8 cellular contexts compared by ENCODE assay signal in genomic region chr3:186209810-186210752, GRCh38.
DNase-seq lines count a peak whose midpoint lies in the region; ATAC-seq and TF ChIP-seq lines count a peak whose summit lies in the region.

No MANE protein-coding gene starts in this region.

- no peak for TF ChIP-seq POLR2A in heart left ventricle (IDR thresholded peaks at IDR 0.05)

- no peak overlapping the region for H3K4me3 Mint-ChIP-seq in activated CD8-positive, alpha-beta T cell treated with anti-CD3 and anti-CD28 coated beads, Interleukin-2, amount 10 ng/mL, durations not matched to agents 7 days and 5 days
- no peak overlapping the region for H3K4me3 Mint-ChIP-seq in activated CD4-positive, alpha-beta T cell treated with anti-CD3 and anti-CD28 coated beads, Interleukin-2, amount 10 ng/mL, durations not matched to agents 24 days and 14 days
- H3K4me3 Mint-ChIP-seq in T-helper 17 cell, result no peak overlapping the region

- TF ChIP-seq CTCF in heart left ventricle (IDR thresholded peaks at IDR 0.05) (no peak), retinal pigment epithelial cell (conservative IDR thresholded peaks at IDR 0.05; ENCODE audit: low read depth, low read length) (no peak)

- intact Hi-C loops in heart left ventricle (cut with DNase I), result loop anchor here in 1 of 10 donors (5.0 kb wide), 1 partner anchor 103 kb away; the partner anchor contains the start of gene ETV5
- intact Hi-C loops in activated CD4-positive, alpha-beta T cell treated with anti-CD3 and anti-CD28 coated beads, Interleukin-2, amount 10 ng/mL, durations not matched to agents 24 days and 14 days (cut with micrococcal nuclease), result no loop called here

- H3K27ac Mint-ChIP-seq in activated CD8-positive, alpha-beta T cell treated with anti-CD3 and anti-CD28 coated beads, Interleukin-2, amount 10 ng/mL, durations not matched to agents 7 days and 5 days, result no peak overlapping the region
- H3K27ac Mint-ChIP-seq in activated CD4-positive, alpha-beta T cell treated with anti-CD3 and anti-CD28 coated beads, Interleukin-2, amount 10 ng/mL, durations not matched to agents 24 days and 14 days, result no peak overlapping the region
- no peak overlapping the region for H3K27ac Mint-ChIP-seq in T-helper 17 cell

- no peaks in the 10 kb centered on the region for H3K27me3 ChIP-seq in heart left ventricle

- peak overlapping the region; percentile 17 to 81 (median 74) for H3K27ac ChIP-seq in heart left ventricle

- no peaks in the 10 kb centered on the region for H3K36me3 Mint-ChIP-seq in activated CD8-positive, alpha-beta T cell treated with anti-CD3 and anti-CD28 coated beads, Interleukin-2, amount 10 ng/mL, durations not matched to agents 7 days and 5 days (ENCODE audit: low read depth)
- no peaks in the 10 kb centered on the region for H3K36me3 Mint-ChIP-seq in activated CD4-positive, alpha-beta T cell treated with anti-CD3 and anti-CD28 coated beads, Interleukin-2, amount 10 ng/mL, durations not matched to agents 24 days and 14 days (ENCODE audit: low read depth)
- peaks cover 3% of the 10 kb centered on the region for H3K36me3 Mint-ChIP-seq in T-helper 17 cell (ENCODE audit: low read depth)

- peak; percentile 36 for DNase-seq in GM19238 (ENCODE audit: insufficient read length, low spot score)
- peak; percentile 8 for DNase-seq in NCI-H1048 (lab: John Stamatoyannopoulos, UW)
- no peak for DNase-seq in activated CD8-positive, alpha-beta T cell treated with anti-CD3 and anti-CD28 coated beads, Interleukin-2, amount 10 ng/mL, durations not matched to agents 7 days and 5 days
- DNase-seq in heart left ventricle, result peak; percentile 66 to 86 (median 74)
- peak; percentile 58 for DNase-seq in retinal pigment epithelial cell (ENCODE audit: low read depth)
- no peak for DNase-seq in GM19240 (ENCODE audit: insufficient read length, low spot score)
- no peak for DNase-seq in activated CD4-positive, alpha-beta T cell treated with anti-CD3 and anti-CD28 coated beads, Interleukin-2, amount 10 ng/mL, durations not matched to agents 24 days and 14 days
- no peak for DNase-seq in T-helper 17 cell

- 13 to 21% (median 16%) methylated on average over 13 to 20 of the region's 20 CpGs for WGBS in heart left ventricle, 4 donors

- H3K4me3 ChIP-seq in heart left ventricle, result peak overlapping the region in 2 of 12 donors; percentile 13 to 14
- no peak overlapping the region for H3K4me3 ChIP-seq in retinal pigment epithelial cell (ENCODE audit: low read length)

- CTCF ChIA-PET in activated CD8-positive, alpha-beta T cell treated with anti-CD3 and anti-CD28 coated beads, Interleukin-2, amount 10 ng/mL, durations not matched to agents 7 days and 5 days (lab: Charles Lee), result interaction anchor here (0.8 kb wide), 1 partner anchor 331 kb away, joined by 3 read pairs; no protein-coding TSS in a partner anchor

- POLR2A ChIA-PET in activated CD8-positive, alpha-beta T cell treated with anti-CD3 and anti-CD28 coated beads, Interleukin-2, amount 10 ng/mL, durations not matched to agents 7 days and 5 days (lab: Charles Lee), result no interaction called here

- H3K9me3 ChIP-seq in heart left ventricle (no peaks in the 10 kb centered on the region), T-helper 17 cell (ENCODE audit: control insufficient read depth, low read length, poor library complexity, severe bottlenecking) (no peaks in the 10 kb centered on the region)

- H3K4me1 ChIP-seq in heart left ventricle, result peaks cover 0 to 56% (median 26%) of the 10 kb centered on the region in 12 donors

- H3K4me1 Mint-ChIP-seq in activated CD8-positive, alpha-beta T cell treated with anti-CD3 and anti-CD28 coated beads, Interleukin-2, amount 10 ng/mL, durations not matched to agents 7 days and 5 days (ENCODE audit: low read depth), result peaks cover 15% of the 10 kb centered on the region
- peaks cover 2% of the 10 kb centered on the region for H3K4me1 Mint-ChIP-seq in activated CD4-positive, alpha-beta T cell treated with anti-CD3 and anti-CD28 coated beads, Interleukin-2, amount 10 ng/mL, durations not matched to agents 24 days and 14 days
- H3K4me1 Mint-ChIP-seq in T-helper 17 cell, result peaks cover 2% of the 10 kb centered on the region

- ATAC-seq in activated CD8-positive, alpha-beta T cell treated with anti-CD3 and anti-CD28 coated beads, Interleukin-2, amount 10 ng/mL, durations not matched to agents 7 days and 5 days, result peak; percentile 39
- ATAC-seq in heart left ventricle, result peak; percentile 87 to 92 (median 90)
- no peak for ATAC-seq in T-helper 17 cell

- no peaks in the 10 kb centered on the region for H3K9me3 Mint-ChIP-seq in activated CD8-positive, alpha-beta T cell treated with anti-CD3 and anti-CD28 coated beads, Interleukin-2, amount 10 ng/mL, durations not matched to agents 7 days and 5 days (ENCODE audit: insufficient read depth)
- no peaks in the 10 kb centered on the region for H3K9me3 Mint-ChIP-seq in activated CD4-positive, alpha-beta T cell treated with anti-CD3 and anti-CD28 coated beads, Interleukin-2, amount 10 ng/mL, durations not matched to agents 24 days and 14 days

- peaks cover 0 to 20% (median 0%) of the 10 kb centered on the region in 9 donors for H3K36me3 ChIP-seq in heart left ventricle

- peaks cover 24% of the 10 kb centered on the region for H3K27me3 Mint-ChIP-seq in activated CD8-positive, alpha-beta T cell treated with anti-CD3 and anti-CD28 coated beads, Interleukin-2, amount 10 ng/mL, durations not matched to agents 7 days and 5 days (ENCODE audit: low read depth)
- peaks cover 24% of the 10 kb centered on the region for H3K27me3 Mint-ChIP-seq in activated CD4-positive, alpha-beta T cell treated with anti-CD3 and anti-CD28 coated beads, Interleukin-2, amount 10 ng/mL, durations not matched to agents 24 days and 14 days
- peaks cover 15% of the 10 kb centered on the region for H3K27me3 Mint-ChIP-seq in T-helper 17 cell

Comparison
In these comparisons a context has a peak if more than half of its experiments do, and no peak if none do; other contexts are left out.
1. DNase-seq: peak in GM19238 (single experiment), NCI-H1048 (single experiment), heart left ventricle (5 of 5) and retinal pigment epithelial cell (single experiment); none in activated CD8-positive, alpha-beta T cell treated with anti-CD3 and anti-CD28 coated beads, Interleukin-2, amount 10 ng/mL, durations not matched to agents 7 days and 5 days (single experiment), GM19240 (single experiment), activated CD4-positive, alpha-beta T cell treated with anti-CD3 and anti-CD28 coated beads, Interleukin-2, amount 10 ng/mL, durations not matched to agents 24 days and 14 days (single experiment) and T-helper 17 cell (0 of 3).